In the genomic region with DNA sequence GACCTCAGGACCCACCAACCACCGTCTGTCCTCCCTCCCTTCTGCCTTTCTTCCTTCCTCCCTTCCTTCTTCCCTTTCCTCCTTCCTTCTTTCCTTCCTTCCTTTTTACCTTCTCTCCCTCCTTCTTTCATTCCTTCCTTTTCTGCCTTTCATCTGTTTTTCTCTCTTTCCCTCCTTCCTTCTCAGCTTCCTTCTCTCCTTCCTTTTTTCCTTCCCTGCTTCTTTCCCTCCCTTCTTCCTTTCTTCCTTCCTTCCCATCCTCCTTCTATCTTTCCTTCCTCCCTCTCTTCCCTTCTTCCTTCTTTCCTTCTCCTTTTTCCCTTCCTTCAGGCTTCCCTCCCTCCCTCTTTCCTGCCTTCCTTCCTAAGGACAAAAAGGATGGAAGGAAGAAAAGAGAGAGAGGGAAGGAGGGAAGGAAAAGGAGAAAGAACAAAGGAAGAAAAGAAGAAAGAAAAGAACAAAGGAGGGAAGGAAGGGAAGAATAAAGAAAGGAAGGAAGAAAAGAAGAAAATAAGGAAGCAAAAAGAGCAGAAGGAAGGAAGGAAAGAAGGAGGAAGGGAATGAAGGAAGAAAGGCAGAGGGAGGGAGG, we compare ENCODE assay signal across 1 cellular context.
TF ChIP-seq lines count a peak whose summit lies in the region.

No MANE protein-coding gene starts in this region.

TF ChIP-seq in GM12878, 131 proteins besides CTCF, POLR2A, EP300 and RAD21 (continued from another document):
- no peak for TF ChIP-seq NRF1 (conservative IDR thresholded peaks at IDR 0.05; ENCODE audit: low read depth, low read length)
